13 cellular contexts compared by ENCODE assay signal in the genomic region with DNA sequence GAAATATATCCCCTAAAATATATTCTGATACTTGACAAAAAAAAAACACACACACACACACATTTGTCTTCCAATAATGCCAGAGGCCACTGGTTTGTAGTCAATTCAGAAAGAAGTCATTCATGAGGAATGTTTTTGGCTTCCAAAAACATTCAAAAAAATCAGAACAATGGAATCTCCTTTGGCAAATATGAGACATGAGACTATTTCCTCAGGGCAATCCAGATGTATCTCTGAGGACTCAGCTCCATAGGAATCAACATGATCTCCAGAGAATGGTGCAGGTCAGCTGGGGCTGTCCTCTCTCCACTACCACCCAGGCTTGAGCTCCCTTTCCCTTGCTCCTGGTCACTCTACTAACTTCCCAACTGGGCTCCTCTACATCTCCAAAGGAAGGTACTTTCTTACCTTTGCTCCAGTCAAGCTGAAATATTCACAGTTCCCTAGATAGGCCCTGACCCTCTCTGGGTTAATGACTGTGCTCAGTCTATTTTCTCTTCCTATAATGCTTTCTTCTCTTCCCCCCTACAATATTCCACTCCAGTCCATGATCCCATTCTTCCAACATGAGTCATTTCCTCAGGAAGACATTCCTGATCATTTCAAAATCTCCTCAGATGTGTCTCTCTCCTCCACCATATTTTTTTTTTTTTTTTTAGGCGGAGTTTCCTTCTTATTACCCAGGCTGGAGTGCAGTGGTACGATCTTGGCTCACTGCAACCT.
A peak's percentile ranks its signal among the peaks of the same experiment; 100 is the strongest.
DNase-seq lines count a peak whose midpoint lies in the region; ATAC-seq and TF ChIP-seq lines count a peak whose summit lies in the region.
"Had no signal": no experiment of that assay in that cellular context is flagged by ENCODE, and none has a peak within 500 bp of the region (broad histone marks: within the 10 kb centered on the region; RNA-seq: fewer than 3 reads in every experiment).

No MANE protein-coding gene starts in this region.

- H3K9ac ChIP-seq in mammary epithelial cell (ENCODE audit: insufficient read depth, low read length), result peak overlapping the region; percentile 13
- H3K9ac ChIP-seq: BLaER1 treated with 17β-estradiol and CSF1 and Interleukin-3, amounts not matched to agents 10 nM and 100 nM had no signal

- H3K4me3 ChIP-seq in mammary epithelial cell (replicated peaks in 1 of 3; ENCODE audit: insufficient read depth in 1 of 3, low read depth in 2 of 3, low read length in 3 of 3), result no peak overlapping the region
- no peak overlapping the region for H3K4me3 ChIP-seq in left lung
- H3K4me3 ChIP-seq: BLaER1 treated with 17β-estradiol and CSF1 and Interleukin-3, amounts not matched to agents 10 nM and 100 nM had no signal

- dilution Hi-C loops in mammary epithelial cell (cut with HindIII; ENCODE audit: low sequenced_read_pairs), result no loop called here

- in situ Hi-C loops in ACHN (cut with HindIII; ENCODE audit: low pct_ligation_motif_present, low pct_unique_long_range_greater_than_20kb, low sequenced_read_pairs) (no loop called here), mammary epithelial cell (cut with MboI; ENCODE audit: low sequenced_read_pairs in 2 of 2) (no loop called here)

- H3K36me3 ChIP-seq in mammary epithelial cell (ENCODE audit: insufficient read depth, low read length), result no peaks in the 10 kb centered on the region
- H3K36me3 ChIP-seq in left lung, result no peaks in the 10 kb centered on the region
- H3K36me3 ChIP-seq: BLaER1 treated with 17β-estradiol and CSF1 and Interleukin-3, amounts not matched to agents 10 nM and 100 nM had no signal

- H4K20me1 ChIP-seq in mammary epithelial cell (ENCODE audit: insufficient read depth, low read length), result no peaks in the 10 kb centered on the region
- H4K20me1 ChIP-seq: BLaER1 treated with 17β-estradiol and CSF1 and Interleukin-3, amounts not matched to agents 10 nM and 100 nM had no signal

- H2AFZ ChIP-seq in mammary epithelial cell (ENCODE audit: low read depth, low read length), result peak overlapping the region; percentile 75

- H3K27ac ChIP-seq in mammary epithelial cell (ENCODE audit: insufficient read depth, low read depth, low read length) (peak overlapping the region; percentile 86), left lung (no peak overlapping the region)
- H3K27ac ChIP-seq: BLaER1 treated with 17β-estradiol and CSF1 and Interleukin-3, amounts not matched to agents 10 nM and 100 nM had no signal

- peak; percentile 33; the same call in 1 of the 2 replicates for TF ChIP-seq EP300 in Ishikawa (IDR thresholded peaks at IDR 0.05; ENCODE audit: borderline replicate concordance)

- ATAC-seq in left lung (peak; percentile 21), HG02623 (IDR thresholded peaks at IDR 0.05; ENCODE audit: unreplicated experiment) (no peak), GM21717 (IDR thresholded peaks at IDR 0.05; ENCODE audit: unreplicated experiment) (no peak)
- ATAC-seq: stimulated activated effector memory CD8-positive, alpha-beta T cell treated with anti-CD3 and anti-CD28 coated beads, Interleukin-12 subunit alpha, Interleukin-12 subunit beta, amount 100 ng/mL, for 72 hours had no signal

- DNase-seq in ACHN, result peak; percentile 90
- peak; percentile 86 for DNase-seq in mammary epithelial cell
- no peak for DNase-seq in left lung
- DNase-seq in activated CD4-positive, alpha-beta T cell treated with anti-CD3 and anti-CD28 coated beads, Interleukin-2, amount 50 U/mL, for 4 hours, result no peak
- no peak for DNase-seq in activated T-cell treated with anti-CD3 and anti-CD28 coated beads, Interleukin-2, amount 50 U/mL, for 1 hour
- DNase-seq: activated CD4-positive, alpha-beta T cell treated with anti-CD3 and anti-CD28 coated beads, Interleukin-2, amount 10 ng/mL, durations not matched to agents 7 days and 5 days; activated naive CD4-positive, alpha-beta T cell treated with anti-CD3 and anti-CD28 coated beads, Interleukin-2, amount 10 ng/mL, durations not matched to agents 7 days and 5 days; small intestine had no signal

- H3K4me2 ChIP-seq in mammary epithelial cell (ENCODE audit: insufficient read depth, low read depth, low read length), result peak overlapping the region; percentile 73
- H3K4me2 ChIP-seq: BLaER1 treated with 17β-estradiol and CSF1 and Interleukin-3, amounts not matched to agents 10 nM and 100 nM had no signal

- TSS peak; percentile 46 for BruUV-seq in mammary epithelial cell (replicated peaks; lab: Mats Ljungman, UMichigan)

- H3K27me3 ChIP-seq in mammary epithelial cell (ENCODE audit: insufficient read depth, low read length) (no peaks in the 10 kb centered on the region), left lung (no peaks in the 10 kb centered on the region)
- H3K27me3 ChIP-seq: BLaER1 treated with 17β-estradiol and CSF1 and Interleukin-3, amounts not matched to agents 10 nM and 100 nM had no signal

- H3K9me3 ChIP-seq in mammary epithelial cell (replicated peaks; ENCODE audit: insufficient read depth, low read length) (peaks cover 8% of the 10 kb centered on the region), left lung (no peaks in the 10 kb centered on the region)
- H3K9me3 ChIP-seq: BLaER1 treated with 17β-estradiol and CSF1 and Interleukin-3, amounts not matched to agents 10 nM and 100 nM had no signal

- no peaks in the 10 kb centered on the region for H3K79me2 ChIP-seq in mammary epithelial cell (ENCODE audit: insufficient read depth, low read length)

- intact Hi-C loops in mammary epithelial cell (cut with micrococcal nuclease), result loop anchor here (1.0 to 5.0 kb wide), 4 partner anchors 50 to 114 kb away; no protein-coding TSS in a partner anchor
- intact Hi-C loops in left lung (cut with DNase I), result no loop called here

- H3K4me1 ChIP-seq in mammary epithelial cell (ENCODE audit: insufficient read depth, low read length) (peaks cover 19% of the 10 kb centered on the region), left lung (no peaks in the 10 kb centered on the region)
- H3K4me1 ChIP-seq: BLaER1 treated with 17β-estradiol and CSF1 and Interleukin-3, amounts not matched to agents 10 nM and 100 nM had no signal

- CTCF ChIA-PET in mammary epithelial cell (lab: Charles Lee; ENCODE audit: low non-redundant PET), result interaction anchor here (0.7 kb wide), 1 partner anchor 26 kb away, joined by 5 read pairs; no protein-coding TSS in a partner anchor

- no peak for TF ChIP-seq RAD21 in Ishikawa (IDR thresholded peaks at IDR 0.05; ENCODE audit: low read depth)

- no peak for TF ChIP-seq CTCF in mammary epithelial cell (conservative IDR thresholded peaks at IDR 0.05 in 1 of 2, IDR thresholded peaks at IDR 0.05 in 1 of 2; ENCODE audit: extremely low read depth in 1 of 2, insufficient read depth in 1 of 2, low read depth in 1 of 2, low read length in 2 of 2)
- no peak for TF ChIP-seq CTCF in left lung (IDR thresholded peaks at IDR 0.05)

- 20% methylated on average over 1 of the region's 2 CpGs for WGBS in mammary epithelial cell (ENCODE audit: low coverage, missing lambda C conversion rate)

TF ChIP-seq in Ishikawa, 13 proteins besides CTCF, POLR2A, EP300 and RAD21:
- TF ChIP-seq NFIC (IDR thresholded peaks at IDR 0.05) (peak; percentile 27; the same call in 1 of the 2 replicates), TEAD4 (IDR thresholded peaks at IDR 0.05) (peak; percentile 59), ZBTB7A (IDR thresholded peaks at IDR 0.05; ENCODE audit: low read depth) (no peak)

Comparison
In these comparisons a context has a peak if more than half of its experiments do, and no peak if none do; other contexts are left out.
1. DNase-seq: peak in ACHN (single experiment) and mammary epithelial cell (single experiment); none in left lung (0 of 2), activated CD4-positive, alpha-beta T cell treated with anti-CD3 and anti-CD28 coated beads, Interleukin-2, amount 50 U/mL, for 4 hours (0 of 2) and activated T-cell treated with anti-CD3 and anti-CD28 coated beads, Interleukin-2, amount 50 U/mL, for 1 hour (single experiment).